8 cellular contexts compared by ENCODE assay signal in the genomic region with DNA sequence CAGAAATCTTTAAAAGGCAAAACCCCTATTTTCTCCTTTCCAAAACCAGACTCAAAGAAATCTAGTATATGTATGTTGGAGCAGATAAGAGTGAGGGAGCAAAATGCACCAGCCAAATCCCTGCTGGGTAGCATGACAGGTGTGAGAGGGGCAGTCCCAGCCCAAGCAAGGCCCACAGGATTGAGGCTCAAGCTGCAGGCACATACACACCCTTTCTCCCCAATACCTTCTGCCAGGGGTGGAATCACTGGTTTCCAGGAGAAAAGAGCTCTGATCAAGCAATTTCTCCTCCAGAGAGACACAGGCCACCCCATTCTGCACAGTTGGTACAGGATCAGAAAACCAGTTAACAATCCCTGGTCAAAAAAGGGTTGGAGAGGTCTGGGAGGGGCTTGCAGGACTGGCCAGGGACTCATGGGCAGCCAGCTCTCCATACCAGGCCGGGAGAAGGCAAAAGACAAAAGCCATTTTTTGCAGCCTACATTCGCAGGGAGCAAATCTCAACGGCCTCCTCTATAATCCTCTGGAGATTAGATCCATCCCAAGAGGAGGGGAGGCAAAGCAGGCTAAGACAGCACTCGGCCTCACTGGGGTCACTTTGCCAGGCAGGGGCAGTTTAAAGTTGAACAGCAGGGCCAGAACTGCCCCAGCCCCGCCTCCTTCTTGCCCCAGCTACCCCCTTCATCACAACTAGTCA. TPM values are rescaled to one million over a fixed set of nuclear protein-coding genes. Genes with fewer than 3 reads are reported as not detected.
DNase-seq lines count a peak whose midpoint lies in the region; ATAC-seq, FAIRE-seq and TF ChIP-seq lines count a peak whose summit lies in the region.

No MANE protein-coding gene starts in this region.

- no peak for TF ChIP-seq CTCF in left lung (IDR thresholded peaks at IDR 0.05)

- H3K9me3 ChIP-seq in left lung (no peaks in the 10 kb centered on the region), thymus (ENCODE audit: control insufficient read depth) (peaks cover 1% of the 10 kb centered on the region)

- peak overlapping the region; percentile 86 for H3K27ac Mint-ChIP-seq in activated CD8-positive, alpha-beta memory T cell treated with anti-CD3 and anti-CD28 coated beads, Interleukin-2, amount 10 ng/mL, durations not matched to agents 7 days and 5 days
- peak overlapping the region; percentile 90 for H3K27ac Mint-ChIP-seq in activated naive CD8-positive, alpha-beta T cell treated with anti-CD3 and anti-CD28 coated beads for 36 hours

- no peak for ATAC-seq in activated CD8-positive, alpha-beta memory T cell treated with anti-CD3 and anti-CD28 coated beads, Interleukin-2, amount 10 ng/mL, durations not matched to agents 7 days and 5 days
- no peak for ATAC-seq in left lung
- ATAC-seq in HG02938 (IDR thresholded peaks at IDR 0.05; ENCODE audit: unreplicated experiment) = no peak
- ATAC-seq in GM21737 (IDR thresholded peaks at IDR 0.05; ENCODE audit: unreplicated experiment) = no peak

- peak overlapping the region; percentile 93 to 99 for H3K4me3 ChIP-seq in left lung
- peak overlapping the region; percentile 99 for H3K4me3 ChIP-seq in thymus (ENCODE audit: low read length)

- no peaks in the 10 kb centered on the region for H3K27me3 ChIP-seq in left lung
- no peaks in the 10 kb centered on the region for H3K27me3 ChIP-seq in thymus (ENCODE audit: control insufficient read depth, insufficient read depth)

- FAIRE-seq in urothelium cell line (lab: Jason Lieb, UNC) = no peak

- H3K36me3 ChIP-seq in left lung = peaks cover 0 to 17% of the 10 kb centered on the region in 2 donors
- H3K36me3 ChIP-seq in thymus (ENCODE audit: control insufficient read depth, insufficient read depth) = peaks cover 15% of the 10 kb centered on the region

- H3K9me3 Mint-ChIP-seq in activated CD8-positive, alpha-beta memory T cell treated with anti-CD3 and anti-CD28 coated beads, Interleukin-2, amount 10 ng/mL, durations not matched to agents 7 days and 5 days (ENCODE audit: low read depth) = no peaks in the 10 kb centered on the region
- H3K9me3 Mint-ChIP-seq in activated naive CD8-positive, alpha-beta T cell treated with anti-CD3 and anti-CD28 coated beads for 36 hours = no peaks in the 10 kb centered on the region

- H3K4me1 ChIP-seq in left lung = peaks cover 24 to 56% of the 10 kb centered on the region in 2 donors
- peaks cover 42% of the 10 kb centered on the region for H3K4me1 ChIP-seq in thymus (ENCODE audit: control insufficient read depth, insufficient read depth, low read length)

- 23% methylated on average over 5 of the region's 5 CpGs for WGBS in thymus

- H3K4me3 Mint-ChIP-seq in activated CD8-positive, alpha-beta memory T cell treated with anti-CD3 and anti-CD28 coated beads, Interleukin-2, amount 10 ng/mL, durations not matched to agents 7 days and 5 days = peak overlapping the region; percentile 91
- H3K4me3 Mint-ChIP-seq in activated naive CD8-positive, alpha-beta T cell treated with anti-CD3 and anti-CD28 coated beads for 36 hours = peak overlapping the region; percentile 96

- DNase-seq in activated CD8-positive, alpha-beta memory T cell treated with anti-CD3 and anti-CD28 coated beads, Interleukin-2, amount 10 ng/mL, durations not matched to agents 7 days and 5 days = no peak
- DNase-seq in activated CD8-positive, alpha-beta memory T cell treated with anti-CD3 and anti-CD28 coated beads, Interleukin-2, amount 50 U/mL, for 48 hours = no peak
- no peak for DNase-seq in activated naive CD8-positive, alpha-beta T cell treated with anti-CD3 and anti-CD28 coated beads for 36 hours
- DNase-seq in left lung = no peak
- DNase-seq in urothelium cell line (ENCODE audit: low spot score) = no peak

- peaks cover 52% of the 10 kb centered on the region for H3K4me1 Mint-ChIP-seq in activated CD8-positive, alpha-beta memory T cell treated with anti-CD3 and anti-CD28 coated beads, Interleukin-2, amount 10 ng/mL, durations not matched to agents 7 days and 5 days
- H3K4me1 Mint-ChIP-seq in activated naive CD8-positive, alpha-beta T cell treated with anti-CD3 and anti-CD28 coated beads for 36 hours = peaks cover 48% of the 10 kb centered on the region

- intact Hi-C loops in left lung (cut with DNase I) = no loop called here

- CTCF ChIA-PET in activated CD8-positive, alpha-beta memory T cell treated with anti-CD3 and anti-CD28 coated beads, Interleukin-2, amount 10 ng/mL, durations not matched to agents 7 days and 5 days (lab: Charles Lee) = interaction anchor here (0.8 to 3.7 kb wide), 10 partner anchors 10 to 177 kb away, joined by 3 to 22 read pairs (median 6); a partner anchor contains a TSS

- peak overlapping the region; percentile 95 to 97 for H3K27ac ChIP-seq in left lung
- no peak overlapping the region for H3K27ac ChIP-seq in thymus (ENCODE audit: low read depth)

- H3K36me3 Mint-ChIP-seq in activated CD8-positive, alpha-beta memory T cell treated with anti-CD3 and anti-CD28 coated beads, Interleukin-2, amount 10 ng/mL, durations not matched to agents 7 days and 5 days = peaks cover 11% of the 10 kb centered on the region
- peaks cover 11% of the 10 kb centered on the region for H3K36me3 Mint-ChIP-seq in activated naive CD8-positive, alpha-beta T cell treated with anti-CD3 and anti-CD28 coated beads for 36 hours

- no peaks in the 10 kb centered on the region for H3K27me3 Mint-ChIP-seq in activated CD8-positive, alpha-beta memory T cell treated with anti-CD3 and anti-CD28 coated beads, Interleukin-2, amount 10 ng/mL, durations not matched to agents 7 days and 5 days
- no peaks in the 10 kb centered on the region for H3K27me3 Mint-ChIP-seq in activated naive CD8-positive, alpha-beta T cell treated with anti-CD3 and anti-CD28 coated beads for 36 hours

RNA-seq across cellular contexts. Expression of a gene that starts 2.1 kb away (rescaled TPM):
- 100 to 1,000 TPM; 107 to 132 TPM for total RNA-seq in activated CD8-positive, alpha-beta memory T cell treated with anti-CD3 and anti-CD28 coated beads, Interleukin-2, amount 10 ng/mL, durations not matched to agents 7 days and 5 days
- total RNA-seq in activated naive CD8-positive, alpha-beta T cell treated with anti-CD3 and anti-CD28 coated beads for 36 hours = 10 to 100 TPM; 45.3 to 47.5 TPM
- 100 to 1,000 TPM in 1 of 2 donors, 10 to 100 TPM in 1; 81.2 to 110 TPM for total RNA-seq in left lung
- polyA plus RNA-seq in thymus = 37.4 TPM

RNA-seq across cellular contexts. Expression of a gene that starts 11.3 kb away (rescaled TPM):
- total RNA-seq in activated CD8-positive, alpha-beta memory T cell treated with anti-CD3 and anti-CD28 coated beads, Interleukin-2, amount 10 ng/mL, durations not matched to agents 7 days and 5 days = 10 to 100 TPM; 14.9 to 15.1 TPM
- total RNA-seq in activated naive CD8-positive, alpha-beta T cell treated with anti-CD3 and anti-CD28 coated beads for 36 hours = 10 to 100 TPM; 11.0 to 13.2 TPM
- 1 to 10 TPM in 1 of 2 donors, under 1 TPM in 1; 0.71 to 1.1 TPM for total RNA-seq in left lung
- 1.6 TPM for polyA plus RNA-seq in thymus

RNA-seq across cellular contexts. Expression of a gene that starts 36.1 kb away (rescaled TPM):
- under 1 TPM in 1 of 2 experiments, not detected in 1; 0.15 TPM for total RNA-seq in activated CD8-positive, alpha-beta memory T cell treated with anti-CD3 and anti-CD28 coated beads, Interleukin-2, amount 10 ng/mL, durations not matched to agents 7 days and 5 days
- not detected for total RNA-seq in activated naive CD8-positive, alpha-beta T cell treated with anti-CD3 and anti-CD28 coated beads for 36 hours
- 1 to 10 TPM; 2.0 to 2.9 TPM for total RNA-seq in left lung
- 0.21 TPM for polyA plus RNA-seq in thymus

RNA-seq across cellular contexts. Expression of a gene that starts 39.9 kb away (rescaled TPM):
- 10 to 100 TPM; 58.9 to 66.0 TPM for total RNA-seq in activated CD8-positive, alpha-beta memory T cell treated with anti-CD3 and anti-CD28 coated beads, Interleukin-2, amount 10 ng/mL, durations not matched to agents 7 days and 5 days
- 10 to 100 TPM; 57.9 to 60.9 TPM for total RNA-seq in activated naive CD8-positive, alpha-beta T cell treated with anti-CD3 and anti-CD28 coated beads for 36 hours
- 10 to 100 TPM; 48.4 to 62.7 TPM for total RNA-seq in left lung
- 58.5 TPM for polyA plus RNA-seq in thymus

RNA-seq across cellular contexts. Expression of a gene that starts 52.1 kb away (rescaled TPM):
- total RNA-seq in activated CD8-positive, alpha-beta memory T cell treated with anti-CD3 and anti-CD28 coated beads, Interleukin-2, amount 10 ng/mL, durations not matched to agents 7 days and 5 days = 10 to 100 TPM; 46.9 to 53.4 TPM
- total RNA-seq in activated naive CD8-positive, alpha-beta T cell treated with anti-CD3 and anti-CD28 coated beads for 36 hours = 10 to 100 TPM; 21.9 to 25.4 TPM
- total RNA-seq in left lung = 10 to 100 TPM; 39.9 to 42.8 TPM
- 112 TPM for polyA plus RNA-seq in thymus

Comparison
In these comparisons a context has a peak if more than half of its experiments do, and no peak if none do; other contexts are left out.
1. RNA of a gene that starts 11.3 kb away (total RNA-seq): 14.9 to 15.1 TPM in activated CD8-positive, alpha-beta memory T cell treated with anti-CD3 and anti-CD28 coated beads, Interleukin-2, amount 10 ng/mL, durations not matched to agents 7 days and 5 days and 11.0 to 13.2 TPM in activated naive CD8-positive, alpha-beta T cell treated with anti-CD3 and anti-CD28 coated beads for 36 hours; 0.71 to 1.1 TPM in left lung; every median in the first group is over 4 times any median in the second.